In genomic region chr22:43186272-43187170, GRCh38 we compare ENCODE assay signal across 8 cellular contexts. TPM values are rescaled to one million over a fixed set of nuclear protein-coding genes. Genes with fewer than 3 reads are reported as not detected.
DNase-seq lines count a peak whose midpoint lies in the region; TF ChIP-seq lines count a peak whose summit lies in the region.

TTLL12 (minus strand) TSS chr22:43187134; CDS start chr22:43187069, 65 bp downstream.

- POLR2A ChIA-PET in HEK293T (lab: Yijun Ruan, JAX), result interaction anchor here (0.7 to 2.7 kb wide), 26 partner anchors 10 to 672 kb away, joined by 3 to 25 read pairs (median 5); partner anchors contain the start of genes MCAT and PACSIN2

- CTCF ChIA-PET in HEK293T (lab: Yijun Ruan, JAX), result interaction anchor here (0.9 to 1.2 kb wide), 4 partner anchors 14 to 192 kb away, joined by 3 to 8 read pairs (median 4); no protein-coding TSS in a partner anchor

- DNase-seq in HEK293T (ENCODE audit: extremely low spot score) (peak; percentile 83), NCI-H2227 treated with DMSO at 0.1 percent for 48 hours (lab: John Stamatoyannopoulos, UW) (peak; percentile 4), epithelial cell of proximal tubule (ENCODE audit: low read depth) (no peak), mucosa of gallbladder (ENCODE audit: low spot score) (no peak), epidermal melanocyte (ENCODE audit: insufficient read length, low spot score) (no peak)
- DNase-seq in activated CD8-positive, alpha-beta memory T cell treated with anti-CD3 and anti-CD28 coated beads, Interleukin-2, amount 50 U/mL, for 48 hours, result peak; percentile 79
- peak; percentile 36 to 46 for DNase-seq in stimulated activated CD8-positive, alpha-beta memory T cell treated with anti-CD3 and anti-CD28 coated beads, Interleukin-2, amount 100 ng/mL, for 48 hours (ENCODE audit: low read depth in 2 of 2)

- H3K4me3 ChIP-seq in GM12875 (ENCODE audit: low read depth, low read length) (peak within 1 kb of the TSS; percentile 79), epithelial cell of proximal tubule (ENCODE audit: low read depth, low read length) (peak within 1 kb of the TSS; percentile 81)

- TF ChIP-seq CTCF in GM12875 (IDR thresholded peaks at IDR 0.05; ENCODE audit: borderline replicate concordance, insufficient read depth, low read depth, low read length) (no peak), epithelial cell of proximal tubule (conservative IDR thresholded peaks at IDR 0.05; ENCODE audit: low read depth, low read length) (no peak)

TF ChIP-seq in HEK293T, 16 proteins besides CTCF, POLR2A, EP300 and RAD21:
- TF ChIP-seq LEF1 (IDR thresholded peaks at IDR 0.05; ENCODE audit: borderline replicate concordance) (peak; percentile 77; the same call in 1 of the 2 replicates), FOXM1 (IDR thresholded peaks at IDR 0.05; ENCODE audit: borderline replicate concordance) (0 out of 2 replicates have a peak, but pooled peaks have one; percentile 42), FOXK2 (IDR thresholded peaks at IDR 0.05) (no peak), L3MBTL2 (conservative IDR thresholded peaks at IDR 0.05) (no peak), NFRKB (IDR thresholded peaks at IDR 0.05) (no peak), HDGF (IDR thresholded peaks at IDR 0.05; ENCODE audit: borderline replicate concordance) (no peak), TARDBP (IDR thresholded peaks at IDR 0.05) (no peak), PKNOX1 (IDR thresholded peaks at IDR 0.05) (no peak), ZNF384 (IDR thresholded peaks at IDR 0.05) (no peak), BHLHE40 (IDR thresholded peaks at IDR 0.05; ENCODE audit: borderline replicate concordance) (no peak), ARNT (IDR thresholded peaks at IDR 0.05) (peak; percentile 26; the same call in 1 of the 2 replicates)

RNA-seq across cellular contexts. Expression of gene TTLL12, which starts in this region (rescaled TPM):
- total RNA-seq in epithelial cell of proximal tubule (91.8 and 104 TPM in 2 replicates), mucosa of gallbladder (105 TPM)

Comparison
In these comparisons a context has a peak if more than half of its experiments do, and no peak if none do; other contexts are left out.
1. DNase-seq: peak in HEK293T (single experiment), NCI-H2227 treated with DMSO at 0.1 percent for 48 hours (single experiment), activated CD8-positive, alpha-beta memory T cell treated with anti-CD3 and anti-CD28 coated beads, Interleukin-2, amount 50 U/mL, for 48 hours (single experiment) and stimulated activated CD8-positive, alpha-beta memory T cell treated with anti-CD3 and anti-CD28 coated beads, Interleukin-2, amount 100 ng/mL, for 48 hours (2 of 2); none in epithelial cell of proximal tubule (single experiment), mucosa of gallbladder (single experiment) and epidermal melanocyte (single experiment).